28 cellular contexts compared by ENCODE assay signal in the genomic region with DNA sequence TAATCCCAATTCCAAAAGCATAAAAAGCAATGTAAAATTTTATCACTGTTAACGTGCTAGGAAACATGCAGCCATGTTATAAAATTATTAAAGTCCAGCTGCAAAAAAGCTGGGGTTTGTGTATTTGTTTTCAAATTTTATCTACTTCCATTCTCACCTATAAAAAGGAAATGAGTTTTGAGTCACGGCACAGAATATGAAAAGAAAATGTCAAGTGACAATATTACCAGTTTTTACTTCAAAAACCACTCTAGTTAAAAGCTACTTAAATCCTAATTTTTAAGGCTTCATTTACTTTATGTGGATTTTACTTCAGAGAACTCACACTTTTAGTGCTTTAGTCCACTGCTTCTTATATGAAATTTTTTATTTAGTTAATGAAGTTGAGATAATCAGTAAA.
DNase-seq lines count a peak whose midpoint lies in the region; ATAC-seq and TF ChIP-seq lines count a peak whose summit lies in the region.
"Had no signal": no experiment of that assay in that cellular context is flagged by ENCODE, and none has a peak within 500 bp of the region (broad histone marks: within the 10 kb centered on the region; RNA-seq: fewer than 3 reads in every experiment).

No MANE protein-coding gene starts in this region.

- H3K9me3 Mint-ChIP-seq in MCF 10A (ENCODE audit: unreplicated experiment) = no peaks in the 10 kb centered on the region
- H3K9me3 Mint-ChIP-seq in effector memory CD8-positive, alpha-beta T cell = no peaks in the 10 kb centered on the region
- H3K9me3 Mint-ChIP-seq: activated naive CD8-positive, alpha-beta T cell treated with anti-CD3 and anti-CD28 coated beads, Interleukin-2, amount 50 U/mL, for 24 hours; brain; CD4-positive, alpha-beta T cell; stimulated activated naive CD8-positive, alpha-beta T cell treated with anti-CD3 and anti-CD28 coated beads, Interleukin-15, amount 100 ng/mL, for 72 hours had no signal

- CTCF ChIA-PET in MCF 10A (lab: Yijun Ruan, JAX) = interaction anchor here (0.6 to 1.7 kb wide), 2 partner anchors 24 to 689 kb away, joined by 3 to 8 read pairs; no protein-coding TSS in a partner anchor

- POLR2A ChIA-PET in MCF 10A (lab: Yijun Ruan, JAX) = interaction anchor here (0.7 to 2.7 kb wide), 6 partner anchors 22 to 684 kb away, joined by 3 to 10 read pairs (median 4); no protein-coding TSS in a partner anchor

- no peak overlapping the region for H3K27ac ChIP-seq in breast epithelium
- H3K27ac ChIP-seq in right cardiac atrium (ENCODE audit: low read length) = no peak overlapping the region
- H3K27ac ChIP-seq: gastrocnemius medialis, thyroid gland, WERI-Rb-1 had no signal

- peaks cover 0 to 5% of the 10 kb centered on the region in 2 donors for H3K4me1 ChIP-seq in breast epithelium
- no peaks in the 10 kb centered on the region for H3K4me1 ChIP-seq in right cardiac atrium (ENCODE audit: control insufficient read depth, insufficient read depth, low read length)

- no peak for TF ChIP-seq POLR2A in breast epithelium (IDR thresholded peaks at IDR 0.05)

- no peak for TF ChIP-seq CTCF in MCF 10A (IDR thresholded peaks at IDR 0.05; ENCODE audit: unreplicated experiment)
- no peak for TF ChIP-seq CTCF in breast epithelium (IDR thresholded peaks at IDR 0.05)
- no peak for TF ChIP-seq CTCF in astrocyte of the spinal cord (IDR thresholded peaks at IDR 0.05; ENCODE audit: low read depth, low read length)
- no peak for TF ChIP-seq CTCF in fibroblast of the aortic adventitia (IDR thresholded peaks at IDR 0.05; ENCODE audit: insufficient read depth, low read length)

- in situ Hi-C loops in astrocyte of the spinal cord (cut with HindIII; ENCODE audit: low sequenced_read_pairs) = no loop called here

- no peaks in the 10 kb centered on the region for H3K36me3 ChIP-seq in breast epithelium
- H3K36me3 ChIP-seq: gastrocnemius medialis, thyroid gland, WERI-Rb-1 had no signal

- intact Hi-C loops in MCF 10A (cut with micrococcal nuclease) (loop anchor here (5.0 to 10.0 kb wide), 5 partner anchors 48 to 657 kb away; no protein-coding TSS in a partner anchor), breast epithelium (cut with DNase I; ENCODE audit: low total_unique reads) (no loop called here), right cardiac atrium (cut with DNase I) (no loop called here)

- no TSS peak for BruUV-seq in MCF 10A (replicated peaks; lab: Mats Ljungman, UMichigan)

- H3K27me3 Mint-ChIP-seq in MCF 10A (ENCODE audit: insufficient read depth, unreplicated experiment) = no peaks in the 10 kb centered on the region
- peaks cover 43 to 58% of the 10 kb centered on the region in 2 donors for H3K27me3 Mint-ChIP-seq in effector memory CD8-positive, alpha-beta T cell
- H3K27me3 Mint-ChIP-seq: progenitor cell of endocrine pancreas had no signal

- H3K27ac Mint-ChIP-seq in MCF 10A (ENCODE audit: low read depth, unreplicated experiment) = peak overlapping the region; percentile 95
- H3K27ac Mint-ChIP-seq in effector memory CD8-positive, alpha-beta T cell = no peak overlapping the region
- H3K27ac Mint-ChIP-seq: brain; CD4-positive, alpha-beta T cell; progenitor cell of endocrine pancreas; stimulated activated naive CD8-positive, alpha-beta T cell treated with anti-CD3 and anti-CD28 coated beads, Interleukin-15, amount 100 ng/mL, for 72 hours had no signal

- peaks cover 7% of the 10 kb centered on the region for H3K4me1 Mint-ChIP-seq in MCF 10A (ENCODE audit: insufficient read depth, unreplicated experiment)
- peaks cover 5 to 6% of the 10 kb centered on the region in 2 donors for H3K4me1 Mint-ChIP-seq in effector memory CD8-positive, alpha-beta T cell (ENCODE audit: low read depth in 2 of 2)

- no peaks in the 10 kb centered on the region for H3K9me3 ChIP-seq in breast epithelium
- H3K9me3 ChIP-seq in right cardiac atrium (ENCODE audit: control insufficient read depth, low read length) = no peaks in the 10 kb centered on the region
- H3K9me3 ChIP-seq: gastrocnemius medialis, thyroid gland had no signal

- H3K36me3 Mint-ChIP-seq in MCF 10A (ENCODE audit: insufficient read depth, unreplicated experiment) = no peaks in the 10 kb centered on the region
- H3K36me3 Mint-ChIP-seq in effector memory CD8-positive, alpha-beta T cell (ENCODE audit: insufficient read depth) = no peaks in the 10 kb centered on the region
- H3K36me3 Mint-ChIP-seq: brain had no signal

- DNase-seq in MCF 10A (ENCODE audit: unreplicated experiment) (no peak), breast epithelium (ENCODE audit: low spot score in 2 of 2) (no peak), astrocyte of the spinal cord (ENCODE audit: low read depth, low spot score) (no peak), fibroblast of the aortic adventitia (ENCODE audit: low read depth) (no peak), right cardiac atrium (no peak), NCI-H510A (lab: John Stamatoyannopoulos, UW) (no peak)
- no peak for DNase-seq in effector memory CD8-positive, alpha-beta T cell
- DNase-seq: 8988T; activated CD4-positive, alpha-beta T cell treated with anti-CD3 and anti-CD28 coated beads for 48 hours; activated CD8-positive, alpha-beta memory T cell treated with anti-CD3 and anti-CD28 coated beads for 24 hours; activated effector memory CD4-positive, alpha-beta T cell treated with anti-CD3 and anti-CD28 coated beads, Interleukin-2, amount 50 U/mL, for 16 hours; activated naive CD8-positive, alpha-beta T cell treated with anti-CD3 and anti-CD28 coated beads, Interleukin-2, amount 50 U/mL, for 24 hours; activated T-cell treated with anti-CD3 and anti-CD28 coated beads, Interleukin-2, amount 50 U/mL, for 1 hour; CD4-positive, alpha-beta T cell; gastrocnemius medialis; left cardiac atrium; NCI-H1417 treated with DMSO at 0.1 percent for 48 hours; NCI-H2081; NCI-H774; stimulated activated naive CD8-positive, alpha-beta T cell treated with anti-CD3 and anti-CD28 coated beads, Interleukin-15, amount 100 ng/mL, for 72 hours; thyroid gland; WERI-Rb-1 had no signal

- peaks cover 0 to 31% of the 10 kb centered on the region in 2 donors for H3K27me3 ChIP-seq in breast epithelium
- H3K27me3 ChIP-seq in right cardiac atrium (ENCODE audit: control insufficient read depth, insufficient read depth) = no peaks in the 10 kb centered on the region
- H3K27me3 ChIP-seq: thyroid gland had no signal

- 75% methylated on average over 2 of the region's 2 CpGs for WGBS in right cardiac atrium

- H3K4me3 Mint-ChIP-seq in MCF 10A (ENCODE audit: unreplicated experiment) = peak overlapping the region; percentile 80
- no peak overlapping the region for H3K4me3 Mint-ChIP-seq in effector memory CD8-positive, alpha-beta T cell
- H3K4me3 Mint-ChIP-seq: activated naive CD8-positive, alpha-beta T cell treated with anti-CD3 and anti-CD28 coated beads, Interleukin-2, amount 50 U/mL, for 24 hours; brain; CD4-positive, alpha-beta T cell; stimulated activated naive CD8-positive, alpha-beta T cell treated with anti-CD3 and anti-CD28 coated beads, Interleukin-15, amount 100 ng/mL, for 72 hours had no signal

- ATAC-seq in effector memory CD8-positive, alpha-beta T cell (replicated peaks) = no peak
- no peak for ATAC-seq in GM21447 (IDR thresholded peaks at IDR 0.05; ENCODE audit: unreplicated experiment)
- no peak for ATAC-seq in right cardiac atrium
- ATAC-seq: activated naive CD8-positive, alpha-beta T cell treated with anti-CD3 and anti-CD28 coated beads, Interleukin-2, amount 50 U/mL, for 24 hours; gastrocnemius medialis; K562; left cardiac atrium; sciatic nerve; SK-N-SH treated with all-trans-retinoic acid at 6 μM for 48 hours; stimulated activated naive CD8-positive, alpha-beta T cell treated with anti-CD3 and anti-CD28 coated beads, Interleukin-15, amount 100 ng/mL, for 72 hours had no signal

- H3K4me3 ChIP-seq in breast epithelium (no peak overlapping the region), astrocyte of the spinal cord (ENCODE audit: low read depth, low read length) (peak overlapping the region; percentile 80), fibroblast of the aortic adventitia (ENCODE audit: low read depth, low read length) (peak overlapping the region; percentile 26), right cardiac atrium (ENCODE audit: low read length) (no peak overlapping the region)
- H3K4me3 ChIP-seq: gastrocnemius medialis, K562, thyroid gland had no signal

Comparison
In these comparisons a context has a peak if more than half of its experiments do, and no peak if none do; other contexts are left out.
1. H3K4me3 ChIP-seq: peak in astrocyte of the spinal cord (single experiment) and fibroblast of the aortic adventitia (single experiment); none in breast epithelium (0 of 3) and right cardiac atrium (single experiment).